Comparison of ENCODE assay signal across 8 cellular contexts in genomic region chr3:125150525-125151436, GRCh38.
A peak's percentile ranks its signal among the peaks of the same experiment; 100 is the strongest.
DNase-seq lines count a peak whose midpoint lies in the region; ATAC-seq and TF ChIP-seq lines count a peak whose summit lies in the region.

No MANE protein-coding gene starts in this region.

- no TSS peak for BruUV-seq in Caco-2 (replicated peaks; lab: Mats Ljungman, UMichigan)

- POLR2A ChIA-PET in Caco-2 (lab: Charles Lee), result no interaction called here

- H3K9me3 Mint-ChIP-seq in Caco-2 (ENCODE audit: unreplicated experiment), result no peaks in the 10 kb centered on the region

- no peaks in the 10 kb centered on the region for H3K36me3 ChIP-seq in Caco-2 (ENCODE audit: control insufficient read depth, insufficient read depth, low read length)
- no peaks in the 10 kb centered on the region for H3K36me3 ChIP-seq in SJCRH30
- H3K36me3 ChIP-seq in adrenal gland (replicated peaks in 1 of 2), result no peaks in the 10 kb centered on the region
- H3K36me3 ChIP-seq in upper lobe of right lung, result no peaks in the 10 kb centered on the region

- WGBS in adrenal gland, 4 donors, result 70 to 88% (median 79%) methylated on average over 14 of the region's 14 CpGs

- TF ChIP-seq CTCF in Caco-2 (IDR thresholded peaks at IDR 0.05; ENCODE audit: insufficient read depth in 1 of 2, low read depth in 1 of 2, low read length in 1 of 2, severe bottlenecking in 1 of 2, unreplicated experiment in 1 of 2) (peak; percentile 36 to 79), adrenal gland (IDR thresholded peaks at IDR 0.05) (peak; percentile 45 to 61 (median 54)), upper lobe of right lung (IDR thresholded peaks at IDR 0.05) (peak; percentile 61)

- DNase-seq in Caco-2, result peak; percentile 63 to 74
- peak; percentile 62 to 80 for DNase-seq in SJCRH30
- DNase-seq in adrenal gland, result peak in 4 of 7 donors; percentile 46 to 80 (median 78)
- peak; percentile 44 to 69 for DNase-seq in lung microvascular endothelial cell (ENCODE audit: low read depth in 2 of 2)
- no peak for DNase-seq in upper lobe of right lung
- no peak for DNase-seq in effector CD8-positive, alpha-beta T cell (lab: John Stamatoyannopoulos, UW)
- no peak for DNase-seq in GM19240 (ENCODE audit: insufficient read length, low spot score)

- H3K27ac Mint-ChIP-seq in Caco-2 (ENCODE audit: unreplicated experiment), result no peak overlapping the region

- TF ChIP-seq POLR2A in adrenal gland (IDR thresholded peaks at IDR 0.05), result no peak

- H3K4me3 Mint-ChIP-seq in Caco-2 (ENCODE audit: unreplicated experiment), result no peak overlapping the region

- no peaks in the 10 kb centered on the region for H3K27me3 ChIP-seq in Caco-2 (replicated peaks; ENCODE audit: control insufficient read depth, insufficient read depth, low read length)
- H3K27me3 ChIP-seq in SJCRH30, result no peaks in the 10 kb centered on the region
- no peaks in the 10 kb centered on the region for H3K27me3 ChIP-seq in adrenal gland
- H3K27me3 ChIP-seq in upper lobe of right lung, result no peaks in the 10 kb centered on the region

- H3K4me1 Mint-ChIP-seq in Caco-2 (ENCODE audit: low read depth, unreplicated experiment), result no peaks in the 10 kb centered on the region

- CTCF ChIA-PET in Caco-2 (lab: Charles Lee), result interaction anchor here (0.6 to 2.1 kb wide), 3 partner anchors 21 to 86 kb away, joined by 4 to 7 read pairs (median 4); no protein-coding TSS in a partner anchor

- H3K27ac ChIP-seq in SJCRH30 (no peak overlapping the region), adrenal gland (no peak overlapping the region), upper lobe of right lung (no peak overlapping the region)

- no peaks in the 10 kb centered on the region for H3K27me3 Mint-ChIP-seq in Caco-2 (ENCODE audit: insufficient read depth, unreplicated experiment)

- intact Hi-C loops in Caco-2 (cut with micrococcal nuclease; ENCODE audit: unreplicated experiment), result loop anchor here (1.0 to 5.0 kb wide), 2 partner anchors 87 to 153 kb away; no protein-coding TSS in a partner anchor
- intact Hi-C loops in adrenal gland (cut with DNase I), result no loop called here
- intact Hi-C loops in upper lobe of right lung (cut with DNase I), result no loop called here

- no peak overlapping the region for H3K4me3 ChIP-seq in Caco-2 (ENCODE audit: low read depth, low read length)
- no peak overlapping the region for H3K4me3 ChIP-seq in SJCRH30
- H3K4me3 ChIP-seq in adrenal gland, result no peak overlapping the region
- no peak overlapping the region for H3K4me3 ChIP-seq in upper lobe of right lung

- ATAC-seq in HG03175 (IDR thresholded peaks at IDR 0.05; ENCODE audit: unreplicated experiment) (peak; percentile 29), upper lobe of right lung (peak; percentile 78)

- H3K9me3 ChIP-seq in Caco-2 (no peaks in the 10 kb centered on the region), SJCRH30 (replicated peaks) (no peaks in the 10 kb centered on the region), adrenal gland (replicated peaks in 1 of 3) (no peaks in the 10 kb centered on the region), upper lobe of right lung (no peaks in the 10 kb centered on the region)

- peaks cover 5% of the 10 kb centered on the region for H3K36me3 Mint-ChIP-seq in Caco-2 (ENCODE audit: insufficient read depth, unreplicated experiment)

- H3K4me1 ChIP-seq in Caco-2 (0 out of 2 replicates have a peak, but pooled peaks cover 5% of the 10 kb centered on the region), SJCRH30 (peaks cover 11% of the 10 kb centered on the region), adrenal gland (replicated peaks in 1 of 2) (peaks cover 16 to 17% of the 10 kb centered on the region in 2 donors), upper lobe of right lung (peaks cover 43% of the 10 kb centered on the region)

Comparison
In these comparisons a context has a peak if more than half of its experiments do, and no peak if none do; other contexts are left out.
1. DNase-seq: peak in Caco-2 (2 of 2), SJCRH30 (2 of 2), adrenal gland (4 of 7) and lung microvascular endothelial cell (2 of 2); none in upper lobe of right lung (single experiment), effector CD8-positive, alpha-beta T cell (single experiment) and GM19240 (single experiment).
2. Peak in every context shown above with its lines, with median percentiles within 50 percentile points of each other: CTCF ChIP-seq.